Comparison of ENCODE assay signal across 12 cellular contexts in the genomic region with DNA sequence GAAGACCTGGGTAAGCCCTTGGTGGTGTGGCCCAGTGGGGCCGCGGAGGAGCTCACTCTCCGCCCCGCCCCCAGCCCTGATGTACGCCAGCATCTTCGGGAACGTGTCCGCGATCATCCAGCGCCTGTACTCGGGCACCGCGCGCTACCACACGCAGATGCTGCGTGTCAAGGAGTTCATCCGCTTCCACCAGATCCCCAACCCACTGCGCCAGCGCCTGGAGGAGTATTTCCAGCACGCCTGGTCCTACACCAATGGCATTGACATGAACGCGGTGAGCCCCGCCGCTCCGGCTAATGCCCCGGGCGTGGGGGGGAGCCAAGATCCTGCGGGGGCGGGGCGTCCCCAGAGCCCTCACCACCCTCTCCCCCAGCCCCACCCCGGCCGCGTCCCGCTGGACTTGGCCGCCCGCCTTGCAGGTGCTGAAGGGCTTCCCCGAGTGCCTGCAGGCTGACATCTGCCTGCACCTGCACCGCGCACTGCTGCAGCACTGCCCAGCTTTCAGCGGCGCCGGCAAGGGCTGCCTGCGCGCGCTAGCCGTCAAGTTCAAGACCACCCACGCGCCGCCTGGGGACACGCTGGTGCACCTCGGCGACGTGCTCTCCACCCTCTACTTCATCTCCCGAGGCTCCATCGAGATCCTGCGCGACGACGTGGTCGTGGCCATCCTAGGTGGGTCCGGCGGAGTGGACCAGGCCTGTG. TPM values are rescaled to one million over a fixed set of nuclear protein-coding genes. Genes with fewer than 3 reads are reported as not detected.
DNase-seq lines count a peak whose midpoint lies in the region; ATAC-seq and TF ChIP-seq lines count a peak whose summit lies in the region.
"Had no signal": no experiment of that assay in that cellular context is flagged by ENCODE, and none has a peak within 500 bp of the region (broad histone marks: within the 10 kb centered on the region; RNA-seq: fewer than 3 reads in every experiment).

No MANE protein-coding gene starts in this region.

- TF ChIP-seq POLR2A in breast epithelium (IDR thresholded peaks at IDR 0.05) (no peak), stomach (IDR thresholded peaks at IDR 0.05) (no peak)

- H3K9me3 ChIP-seq in breast epithelium: no peaks in the 10 kb centered on the region
- H3K9me3 ChIP-seq in iPS-18c (ENCODE audit: control insufficient read depth, insufficient read depth, low read length): no peaks in the 10 kb centered on the region
- H3K9me3 ChIP-seq in stomach: no peaks in the 10 kb centered on the region
- H3K9me3 ChIP-seq: BLaER1 had no signal

- H3K4me3 Mint-ChIP-seq in MCF 10A (ENCODE audit: unreplicated experiment): no peak overlapping the region
- H3K4me3 Mint-ChIP-seq in activated CD8-positive, alpha-beta memory T cell treated with anti-CD3 and anti-CD28 coated beads, Interleukin-2, amount 10 ng/mL, durations not matched to agents 7 days and 5 days: no peak overlapping the region

- intact Hi-C loops in breast epithelium (cut with DNase I; ENCODE audit: low total_unique reads) (no loop called here), MCF 10A (cut with micrococcal nuclease) (loop anchor here (1.0 kb wide), 1 partner anchor 23 kb away; no protein-coding TSS in a partner anchor), stomach (cut with DNase I; ENCODE audit: low total_unique reads) (no loop called here)

- no TSS peak for BruUV-seq in MCF 10A (replicated peaks; lab: Mats Ljungman, UMichigan)

- H3K27ac Mint-ChIP-seq in MCF 10A (ENCODE audit: low read depth, unreplicated experiment): no peak overlapping the region
- no peak overlapping the region for H3K27ac Mint-ChIP-seq in activated CD8-positive, alpha-beta memory T cell treated with anti-CD3 and anti-CD28 coated beads, Interleukin-2, amount 10 ng/mL, durations not matched to agents 7 days and 5 days

- ATAC-seq in activated CD8-positive, alpha-beta memory T cell treated with anti-CD3 and anti-CD28 coated beads, Interleukin-2, amount 10 ng/mL, durations not matched to agents 7 days and 5 days: peak; percentile 32

- WGBS in stomach, 5 donors: 4 to 8% (median 7%) methylated on average over 20 to 62 of the region's 62 CpGs

- H3K36me3 ChIP-seq in breast epithelium (no peaks in the 10 kb centered on the region), stomach (no peaks in the 10 kb centered on the region)
- H3K36me3 ChIP-seq: BLaER1 had no signal

- peaks cover 7% of the 10 kb centered on the region in 2 donors for H3K4me1 ChIP-seq in breast epithelium
- peaks cover 6 to 15% (median 10%) of the 10 kb centered on the region in 4 donors for H3K4me1 ChIP-seq in stomach

- DNase-seq in breast epithelium (ENCODE audit: low spot score in 2 of 2) (peak in 1 of 2 donors; percentile 47), MCF 10A (ENCODE audit: unreplicated experiment) (no peak), stomach (no peak), NCI-H1436 (lab: John Stamatoyannopoulos, UW) (no peak), COR-L47 (lab: John Stamatoyannopoulos, UW) (no peak), H4 (ENCODE audit: low spot score) (no peak)
- no peak for DNase-seq in activated CD8-positive, alpha-beta memory T cell treated with anti-CD3 and anti-CD28 coated beads, Interleukin-2, amount 10 ng/mL, durations not matched to agents 7 days and 5 days
- DNase-seq: KBM-7, mesenchymal stem cell, PC-9 had no signal

- TF ChIP-seq CTCF in breast epithelium (IDR thresholded peaks at IDR 0.05) (no peak), MCF 10A (IDR thresholded peaks at IDR 0.05; ENCODE audit: unreplicated experiment) (no peak), stomach (IDR thresholded peaks at IDR 0.05) (no peak)

- peaks cover 17% of the 10 kb centered on the region for H3K27me3 Mint-ChIP-seq in MCF 10A (ENCODE audit: insufficient read depth, unreplicated experiment)
- H3K27me3 Mint-ChIP-seq in activated CD8-positive, alpha-beta memory T cell treated with anti-CD3 and anti-CD28 coated beads, Interleukin-2, amount 10 ng/mL, durations not matched to agents 7 days and 5 days: peaks cover 34% of the 10 kb centered on the region

- CTCF ChIA-PET in MCF 10A (lab: Yijun Ruan, JAX): interaction anchor here (0.9 kb wide), 1 partner anchor 60 kb away, joined by 3 read pairs; no protein-coding TSS in a partner anchor
- CTCF ChIA-PET in activated CD8-positive, alpha-beta memory T cell treated with anti-CD3 and anti-CD28 coated beads, Interleukin-2, amount 10 ng/mL, durations not matched to agents 7 days and 5 days (lab: Charles Lee): no interaction called here

- H3K4me3 ChIP-seq in breast epithelium (peak overlapping the region in 2 of 3 donors; percentile 22 to 62), iPS-18c (ENCODE audit: insufficient read depth, low read depth, low read length) (peak overlapping the region; percentile 38), stomach (peak overlapping the region; percentile 5 to 36 (median 17))
- H3K4me3 ChIP-seq: BLaER1, PC-9 had no signal

- H3K27me3 ChIP-seq in breast epithelium (peaks cover 5 to 23% of the 10 kb centered on the region in 2 donors), stomach (peaks cover 7 to 64% (median 28%) of the 10 kb centered on the region in 3 donors)

- no peak for TF ChIP-seq EP300 in stomach (IDR thresholded peaks at IDR 0.05)

- H3K36me3 Mint-ChIP-seq in MCF 10A (ENCODE audit: insufficient read depth, unreplicated experiment): no peaks in the 10 kb centered on the region
- H3K36me3 Mint-ChIP-seq in activated CD8-positive, alpha-beta memory T cell treated with anti-CD3 and anti-CD28 coated beads, Interleukin-2, amount 10 ng/mL, durations not matched to agents 7 days and 5 days: no peaks in the 10 kb centered on the region

- H3K27ac ChIP-seq in breast epithelium (no peak overlapping the region), stomach (no peak overlapping the region)
- H3K27ac ChIP-seq: BLaER1, PC-9 had no signal

- POLR2A ChIA-PET in MCF 10A (lab: Yijun Ruan, JAX): no interaction called here

- no peaks in the 10 kb centered on the region for H3K4me1 Mint-ChIP-seq in MCF 10A (ENCODE audit: insufficient read depth, unreplicated experiment)
- H3K4me1 Mint-ChIP-seq in activated CD8-positive, alpha-beta memory T cell treated with anti-CD3 and anti-CD28 coated beads, Interleukin-2, amount 10 ng/mL, durations not matched to agents 7 days and 5 days: peaks cover 3% of the 10 kb centered on the region

- no peaks in the 10 kb centered on the region for H3K9me3 Mint-ChIP-seq in MCF 10A (ENCODE audit: unreplicated experiment)
- no peaks in the 10 kb centered on the region for H3K9me3 Mint-ChIP-seq in activated CD8-positive, alpha-beta memory T cell treated with anti-CD3 and anti-CD28 coated beads, Interleukin-2, amount 10 ng/mL, durations not matched to agents 7 days and 5 days (ENCODE audit: low read depth)

RNA-seq across cellular contexts. Expression of a gene that starts 12.1 kb away (rescaled TPM):
- 10 to 100 TPM; 23.0 to 29.6 (median 27.2) TPM for total RNA-seq in breast epithelium
- total RNA-seq in MCF 10A (2022): 81.6 and 91.4 TPM in 2 replicates
- 100 to 1,000 TPM; 129 to 139 TPM for total RNA-seq in activated CD8-positive, alpha-beta memory T cell treated with anti-CD3 and anti-CD28 coated beads, Interleukin-2, amount 10 ng/mL, durations not matched to agents 7 days and 5 days
- 10 to 100 TPM; 14.6 to 45.5 (median 23.5) TPM for total RNA-seq in stomach
- polyA plus RNA-seq in stomach: 10 to 100 TPM; 11.6 to 14.8 (median 13.7) TPM
- 50.6 and 62.2 TPM in 2 replicates for total RNA-seq in H4 (2014; rRNA removed; shearing (Covaris generic))

RNA-seq across cellular contexts. Expression of a gene that starts 15.0 kb away (rescaled TPM):
- total RNA-seq in breast epithelium (not detected), MCF 10A (2022) (not detected in 2 replicates), stomach (1 to 10 TPM in 1 of 5 donors, under 1 TPM in 4; 0.37 to 2.3 (median 0.72) TPM)
- total RNA-seq in activated CD8-positive, alpha-beta memory T cell treated with anti-CD3 and anti-CD28 coated beads, Interleukin-2, amount 10 ng/mL, durations not matched to agents 7 days and 5 days: not detected
- polyA plus RNA-seq in stomach: under 1 TPM in 2 of 3 donors, not detected in 1; 0.20 to 0.31 TPM
- total RNA-seq in H4 (2014; rRNA removed; shearing (Covaris generic)): not detected in 2 replicates
- total RNA-seq: PC-9 had no signal
